Comparison of ENCODE assay signal across 8 cellular contexts in genomic region chr13:40069173-40070044, GRCh38.
A peak's percentile ranks its signal among the peaks of the same experiment; 100 is the strongest.
DNase-seq lines count a peak whose midpoint lies in the region; ATAC-seq and TF ChIP-seq lines count a peak whose summit lies in the region.

No MANE protein-coding gene starts in this region.

- no peak overlapping the region for H3K4me3 Mint-ChIP-seq in activated CD4-positive, alpha-beta memory T cell treated with anti-CD3 and anti-CD28 coated beads, Interleukin-2, amount 10 ng/mL, durations not matched to agents 7 days and 5 days
- peak overlapping the region; percentile 11 for H3K4me3 Mint-ChIP-seq in memory B cell

- H3K27me3 ChIP-seq in effector memory CD4-positive, alpha-beta T cell (replicated peaks; ENCODE audit: control insufficient read depth, insufficient read depth, low read length, poor library complexity, severe bottlenecking) = no peaks in the 10 kb centered on the region

- DNase-seq in EH (ENCODE audit: low read depth) (peak; percentile 69), NCI-H446 treated with DMSO at 0.1 percent for 48 hours (lab: John Stamatoyannopoulos, UW) (peak; percentile 40), memory B cell (ENCODE audit: low spot score in 2 of 2) (peak; percentile 65 to 71)
- DNase-seq in activated CD4-positive, alpha-beta memory T cell treated with anti-CD3 and anti-CD28 coated beads, Interleukin-2, amount 10 ng/mL, durations not matched to agents 7 days and 5 days = peak; percentile 72
- DNase-seq in effector memory CD4-positive, alpha-beta T cell = peak; percentile 41 to 56 (median 48)
- DNase-seq in stimulated activated CD8-positive, alpha-beta memory T cell treated with anti-CD3 and anti-CD28 coated beads, Interleukin-15, amount 100 ng/mL, for 24 hours (ENCODE audit: low read depth) = peak; percentile 28

- no peaks in the 10 kb centered on the region for H3K9me3 ChIP-seq in HEK293 (ENCODE audit: control insufficient read depth, insufficient read depth, low read depth, low read length)
- H3K9me3 ChIP-seq in effector memory CD4-positive, alpha-beta T cell (ENCODE audit: control insufficient read depth, low read length) = no peaks in the 10 kb centered on the region

- CTCF ChIA-PET in HEK293 (lab: Yijun Ruan, JAX) = interaction anchor here (0.5 to 2.0 kb wide), 21 partner anchors 8 to 613 kb away, joined by 3 to 15 read pairs (median 4); no protein-coding TSS in a partner anchor
- CTCF ChIA-PET in activated CD4-positive, alpha-beta memory T cell treated with anti-CD3 and anti-CD28 coated beads, Interleukin-2, amount 10 ng/mL, durations not matched to agents 7 days and 5 days (lab: Charles Lee) = interaction anchor here (0.6 to 3.3 kb wide), 31 partner anchors 8 to 708 kb away, joined by 3 to 58 read pairs (median 3); no protein-coding TSS in a partner anchor

- TF ChIP-seq CTCF in HEK293 (tag by site-specific recombination; IDR thresholded peaks at IDR 0.05) = no peak

- H3K27ac ChIP-seq in HEK293 (ENCODE audit: extremely low read depth, low read depth, low read length) = no peak overlapping the region
- H3K27ac ChIP-seq in effector memory CD4-positive, alpha-beta T cell (ENCODE audit: insufficient read depth, low read length, poor library complexity, severe bottlenecking) = no peak overlapping the region

- H3K27me3 Mint-ChIP-seq in activated CD4-positive, alpha-beta memory T cell treated with anti-CD3 and anti-CD28 coated beads, Interleukin-2, amount 10 ng/mL, durations not matched to agents 7 days and 5 days = no peaks in the 10 kb centered on the region
- no peaks in the 10 kb centered on the region for H3K27me3 Mint-ChIP-seq in memory B cell

- H3K36me3 Mint-ChIP-seq in activated CD4-positive, alpha-beta memory T cell treated with anti-CD3 and anti-CD28 coated beads, Interleukin-2, amount 10 ng/mL, durations not matched to agents 7 days and 5 days (ENCODE audit: low read depth) = no peaks in the 10 kb centered on the region
- no peaks in the 10 kb centered on the region for H3K36me3 Mint-ChIP-seq in memory B cell

- H3K4me1 ChIP-seq in HEK293 (ENCODE audit: control insufficient read depth, insufficient read depth, low read length) = peaks cover 4% of the 10 kb centered on the region
- peaks cover 3% of the 10 kb centered on the region for H3K4me1 ChIP-seq in effector memory CD4-positive, alpha-beta T cell (ENCODE audit: control insufficient read depth, insufficient read depth, low read length, poor library complexity, severe bottlenecking)

- no peak overlapping the region for H3K4me3 ChIP-seq in HEK293 (ENCODE audit: low read depth, low read length)
- H3K4me3 ChIP-seq in effector memory CD4-positive, alpha-beta T cell (ENCODE audit: insufficient read depth, low read depth, low read length, poor library complexity, severe bottlenecking) = no peak overlapping the region

- peaks cover 15% of the 10 kb centered on the region for H3K4me1 Mint-ChIP-seq in activated CD4-positive, alpha-beta memory T cell treated with anti-CD3 and anti-CD28 coated beads, Interleukin-2, amount 10 ng/mL, durations not matched to agents 7 days and 5 days
- peaks cover 5% of the 10 kb centered on the region for H3K4me1 Mint-ChIP-seq in memory B cell

- no peak overlapping the region for H3K27ac Mint-ChIP-seq in activated CD4-positive, alpha-beta memory T cell treated with anti-CD3 and anti-CD28 coated beads, Interleukin-2, amount 10 ng/mL, durations not matched to agents 7 days and 5 days
- H3K27ac Mint-ChIP-seq in memory B cell = no peak overlapping the region

- ATAC-seq in memory B cell (ENCODE audit: low read depth) (peak; percentile 86), HG03457 (IDR thresholded peaks at IDR 0.05; ENCODE audit: unreplicated experiment) (no peak)

- POLR2A ChIA-PET in HEK293 (lab: Yijun Ruan, JAX) = no interaction called here
- POLR2A ChIA-PET in activated CD4-positive, alpha-beta memory T cell treated with anti-CD3 and anti-CD28 coated beads, Interleukin-2, amount 10 ng/mL, durations not matched to agents 7 days and 5 days (lab: Charles Lee) = interaction anchor here (0.6 to 1.6 kb wide), 3 partner anchors 544 to 613 kb away, joined by 3 to 7 read pairs (median 4); no protein-coding TSS in a partner anchor

- H3K36me3 ChIP-seq in HEK293 (ENCODE audit: control insufficient read depth in 2 of 2, insufficient read depth in 1 of 2, low read length in 2 of 2) = no peaks in the 10 kb centered on the region
- H3K36me3 ChIP-seq in effector memory CD4-positive, alpha-beta T cell (ENCODE audit: control insufficient read depth, insufficient read depth, low read length) = no peaks in the 10 kb centered on the region

- H3K9me3 Mint-ChIP-seq in activated CD4-positive, alpha-beta memory T cell treated with anti-CD3 and anti-CD28 coated beads, Interleukin-2, amount 10 ng/mL, durations not matched to agents 7 days and 5 days = no peaks in the 10 kb centered on the region
- no peaks in the 10 kb centered on the region for H3K9me3 Mint-ChIP-seq in memory B cell

TF ChIP-seq in HEK293, 187 proteins besides CTCF, POLR2A, EP300 and RAD21 (continues in another document):
- no peak for TF ChIP-seq ZSCAN18 (tag by site-specific recombination; IDR thresholded peaks at IDR 0.05)
- TF ChIP-seq, protein P1, sequence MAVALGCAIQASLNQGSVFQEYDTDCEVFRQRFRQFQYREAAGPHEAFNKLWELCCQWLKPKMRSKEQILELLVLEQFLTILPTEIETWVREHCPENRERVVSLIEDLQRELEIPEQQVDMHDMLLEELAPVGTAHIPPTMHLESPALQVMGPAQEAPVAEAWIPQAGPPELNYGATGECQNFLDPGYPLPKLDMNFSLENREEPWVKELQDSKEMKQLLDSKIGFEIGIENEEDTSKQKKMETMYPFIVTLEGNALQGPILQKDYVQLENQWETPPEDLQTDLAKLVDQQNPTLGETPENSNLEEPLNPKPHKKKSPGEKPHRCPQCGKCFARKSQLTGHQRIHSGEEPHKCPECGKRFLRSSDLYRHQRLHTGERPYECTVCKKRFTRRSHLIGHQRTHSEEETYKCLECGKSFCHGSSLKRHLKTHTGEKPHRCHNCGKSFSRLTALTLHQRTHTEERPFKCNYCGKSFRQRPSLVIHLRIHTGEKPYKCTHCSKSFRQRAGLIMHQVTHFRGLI (tag by site-specific recombination; IDR thresholded peaks at IDR 0.05) = peak; percentile 71
- TF ChIP-seq, protein P2, sequence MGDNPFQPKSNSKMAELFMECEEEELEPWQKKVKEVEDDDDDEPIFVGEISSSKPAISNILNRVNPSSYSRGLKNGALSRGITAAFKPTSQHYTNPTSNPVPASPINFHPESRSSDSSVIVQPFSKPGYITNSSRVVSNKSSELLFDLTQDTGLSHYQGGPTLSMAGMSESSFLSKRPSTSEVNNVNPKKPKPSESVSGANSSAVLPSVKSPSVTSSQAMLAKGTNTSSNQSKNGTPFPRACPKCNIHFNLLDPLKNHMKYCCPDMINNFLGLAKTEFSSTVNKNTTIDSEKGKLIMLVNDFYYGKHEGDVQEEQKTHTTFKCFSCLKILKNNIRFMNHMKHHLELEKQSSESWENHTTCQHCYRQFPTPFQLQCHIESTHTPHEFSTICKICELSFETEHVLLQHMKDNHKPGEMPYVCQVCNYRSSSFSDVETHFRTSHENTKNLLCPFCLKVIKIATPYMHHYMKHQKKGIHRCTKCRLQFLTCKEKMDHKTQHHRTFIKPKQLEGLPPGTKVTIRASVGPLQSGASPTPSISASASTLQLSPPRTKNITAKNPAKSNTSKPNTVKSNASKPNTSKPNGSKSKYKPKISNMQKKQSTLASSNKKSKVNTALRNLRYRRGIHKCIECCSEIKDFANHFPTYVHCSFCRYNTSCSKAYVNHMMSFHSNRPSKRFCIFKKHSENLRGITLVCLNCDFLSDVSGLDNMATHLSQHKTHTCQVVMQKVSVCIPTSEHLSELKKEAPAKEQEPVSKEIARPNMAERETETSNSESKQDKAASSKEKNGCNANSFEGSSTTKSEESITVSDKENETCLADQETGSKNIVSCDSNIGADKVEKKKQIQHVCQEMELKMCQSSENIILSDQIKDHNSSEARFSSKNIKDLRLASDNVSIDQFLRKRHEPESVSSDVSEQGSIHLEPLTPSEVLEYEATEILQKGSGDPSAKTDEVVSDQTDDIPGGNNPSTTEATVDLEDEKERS (tag by site-specific recombination; IDR thresholded peaks at IDR 0.05) = no peak
- TF ChIP-seq ZNF768 (tag by site-specific recombination; IDR thresholded peaks at IDR 0.05) = no peak
- no peak for TF ChIP-seq ZNF114 (tag by site-specific recombination; IDR thresholded peaks at IDR 0.05)
- no peak for TF ChIP-seq ZNF146 (tag by site-specific recombination; IDR thresholded peaks at IDR 0.05)
- no peak for TF ChIP-seq OSR2 (tag by site-specific recombination; IDR thresholded peaks at IDR 0.05)
- TF ChIP-seq ZFHX2 (tag by site-specific recombination; conservative IDR thresholded peaks at IDR 0.05) = no peak
- no peak for TF ChIP-seq ZSCAN5A (tag by site-specific recombination; IDR thresholded peaks at IDR 0.05)
- TF ChIP-seq ZNF24 (tag by site-specific recombination; IDR thresholded peaks at IDR 0.05) = no peak
- TF ChIP-seq ZNF354C (tag by site-specific recombination; IDR thresholded peaks at IDR 0.05; ENCODE audit: borderline replicate concordance, low read depth) = no peak
- peak; percentile 53 for TF ChIP-seq ZNF654 (tag by site-specific recombination; IDR thresholded peaks at IDR 0.05; ENCODE audit: low read depth)
